22 cellular contexts compared by ENCODE assay signal in genomic region chr12:47112679-47113078, GRCh38.
"Had no signal": no experiment of that assay in that cellular context is flagged by ENCODE, and none has a peak within 500 bp of the region (broad histone marks: within the 10 kb centered on the region; RNA-seq: fewer than 3 reads in every experiment).

No MANE protein-coding gene starts in this region.

- H3K27ac ChIP-seq: coronary artery, esophagus muscularis mucosa, gastroesophageal sphincter, left ventricle myocardium inferior, lower lobe of right lung, psoas muscle, spleen, stomach had no signal

- ATAC-seq: gastroesophageal sphincter; left cardiac atrium; lower lobe of right lung; psoas muscle; sciatic nerve; stimulated activated memory B cell treated with anti-CD40 and anti-IgM and Interleukin-4, amounts not matched to agents 10 μg/mL and 1 μg/mL and 100 μg/mL, for 72 hours had no signal

- H3K27me3 Mint-ChIP-seq: stimulated activated memory B cell treated with anti-CD40 and anti-IgM and Interleukin-4, amounts not matched to agents 10 μg/mL and 1 μg/mL and 100 μg/mL, for 72 hours had no signal

- H3K4me3 Mint-ChIP-seq: nephron progenitor cell; stimulated activated memory B cell treated with anti-CD40 and anti-IgM and Interleukin-4, amounts not matched to agents 10 μg/mL and 1 μg/mL and 100 μg/mL, for 72 hours had no signal

- DNase-seq: effector CD4-positive, alpha-beta T cell; glutamatergic neuron; kidney; left cardiac atrium; left ventricle myocardium inferior; lower lobe of right lung; mesenchymal stem cell; midbrain; nephron progenitor cell; psoas muscle; retina; spleen; stimulated activated CD4-positive, alpha-beta T cell treated with anti-CD3 and anti-CD28 coated beads, Interleukin-15, amount 100 ng/mL, for 24 hours; stimulated activated CD4-positive, alpha-beta T cell treated with anti-CD3 and anti-CD28 coated beads, Interleukin-1b, Interleukin-23, amount 100 ng/mL, for 48 hours; stimulated activated CD4-positive, alpha-beta T cell treated with anti-CD3 and anti-CD28 coated beads, Interleukin-4, amount 100 ng/mL, for 24 hours; stomach; trophoblast cell had no signal

- H3K4me1 Mint-ChIP-seq: stimulated activated memory B cell treated with anti-CD40 and anti-IgM and Interleukin-4, amounts not matched to agents 10 μg/mL and 1 μg/mL and 100 μg/mL, for 72 hours had no signal

- H3K27ac Mint-ChIP-seq: nephron progenitor cell; stimulated activated memory B cell treated with anti-CD40 and anti-IgM and Interleukin-4, amounts not matched to agents 10 μg/mL and 1 μg/mL and 100 μg/mL, for 72 hours had no signal

- H3K9me3 Mint-ChIP-seq: nephron progenitor cell; stimulated activated memory B cell treated with anti-CD40 and anti-IgM and Interleukin-4, amounts not matched to agents 10 μg/mL and 1 μg/mL and 100 μg/mL, for 72 hours had no signal
